8 cellular contexts compared by ENCODE assay signal in the genomic region with DNA sequence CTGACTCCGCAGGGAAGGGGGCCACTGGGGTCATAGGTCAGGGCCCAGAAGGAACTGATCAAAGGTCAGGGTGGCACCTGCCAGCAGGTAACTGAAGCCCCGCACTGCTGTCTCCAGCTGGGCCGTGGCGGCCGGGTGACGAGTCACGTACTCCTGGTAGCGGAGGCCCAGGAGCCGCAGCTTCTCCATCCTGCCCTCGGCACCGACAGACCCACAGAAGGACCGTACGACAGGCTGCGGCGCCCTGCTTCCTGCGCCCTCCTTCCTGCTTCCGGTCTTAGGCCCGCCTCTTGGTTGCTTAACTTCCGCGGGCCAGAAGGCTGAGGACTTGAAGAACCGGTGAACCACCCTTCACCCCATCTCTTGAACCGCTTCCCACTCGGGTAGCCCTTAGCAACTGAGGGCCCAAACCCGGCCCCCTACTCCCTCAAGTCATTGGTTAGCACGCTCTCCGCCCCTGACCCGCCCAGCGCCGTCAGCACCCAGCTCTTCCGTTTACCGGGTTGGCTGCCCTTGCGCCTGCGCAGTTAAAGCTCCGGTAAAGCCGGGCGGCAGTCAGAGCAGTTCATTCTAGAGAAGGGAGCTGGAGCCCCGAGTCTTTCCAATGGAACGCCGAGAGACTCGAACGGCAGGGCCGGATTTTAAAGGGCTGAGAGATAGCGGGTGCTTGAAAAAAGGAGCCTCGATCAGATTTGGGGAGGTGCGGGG. TPM values are rescaled to one million over a fixed set of nuclear protein-coding genes. Genes with fewer than 3 reads are reported as not detected.
DNase-seq lines count a peak whose midpoint lies in the region; ATAC-seq and TF ChIP-seq lines count a peak whose summit lies in the region.

A gene (minus strand): TSS at position 255 of the 708 bp plus-strand sequence. CDS start 66 bp downstream, at position 189.

- POLR2A ChIA-PET in CD8-positive, alpha-beta T cell (lab: Charles Lee) = interaction anchor here (0.9 to 3.1 kb wide), 11 partner anchors 9 to 1296 kb away, joined by 3 to 21 read pairs (median 4); a partner anchor contains a TSS

- CTCF ChIA-PET in CD8-positive, alpha-beta T cell (lab: Charles Lee) = interaction anchor here (0.6 to 1.7 kb wide), 6 partner anchors 10 to 146 kb away, joined by 3 to 7 read pairs (median 4); no protein-coding TSS in a partner anchor

- H3K36me3 Mint-ChIP-seq in CD8-positive, alpha-beta T cell = peaks cover 36% of the 10 kb centered on the region

- H3K27me3 ChIP-seq in CD8-positive, alpha-beta T cell (ENCODE audit: insufficient read depth, low read length) = no peaks in the 10 kb centered on the region
- H3K27me3 ChIP-seq in lung (ENCODE audit: control insufficient read depth, insufficient read depth) = no peaks in the 10 kb centered on the region

- H3K4me3 Mint-ChIP-seq in CD8-positive, alpha-beta T cell = peak within 1 kb of the TSS; percentile 91

- ATAC-seq in CD8-positive, alpha-beta T cell = peak; percentile 90
- peak; percentile 87 for ATAC-seq in GM19467 (IDR thresholded peaks at IDR 0.05; ENCODE audit: unreplicated experiment)
- ATAC-seq in lung (ENCODE audit: insufficient read depth, low FRiP score) = peak; percentile 83

- peaks cover 29% of the 10 kb centered on the region for H3K36me3 ChIP-seq in CD8-positive, alpha-beta T cell (ENCODE audit: insufficient read depth, low read length)
- peaks cover 7 to 29% of the 10 kb centered on the region in 2 donors for H3K36me3 ChIP-seq in lung (ENCODE audit: control insufficient read depth in 2 of 2, insufficient read depth in 2 of 2, low read length in 2 of 2)

- peaks cover 49% of the 10 kb centered on the region for H3K4me1 Mint-ChIP-seq in CD8-positive, alpha-beta T cell (ENCODE audit: low read depth)

- no peak for TF ChIP-seq CTCF in CD8-positive, alpha-beta T cell (IDR thresholded peaks at IDR 0.05)
- TF ChIP-seq CTCF in lung (IDR thresholded peaks at IDR 0.05; ENCODE audit: control extremely low read depth, extremely low read depth) = no peak

- H3K9me3 Mint-ChIP-seq in CD8-positive, alpha-beta T cell = no peaks in the 10 kb centered on the region

- peaks cover 2% of the 10 kb centered on the region for H3K27me3 Mint-ChIP-seq in CD8-positive, alpha-beta T cell (ENCODE audit: low read depth)

- peak within 1 kb of the TSS; percentile 96 for H3K27ac Mint-ChIP-seq in CD8-positive, alpha-beta T cell

- intact Hi-C loops in CD8-positive, alpha-beta T cell (cut with DNase I, micrococcal nuclease) = loop anchor here (1.0 to 10.0 kb wide), 15 partner anchors 17 to 1853 kb away; a partner anchor contains a TSS

- H3K27ac ChIP-seq in CD8-positive, alpha-beta T cell (ENCODE audit: low read depth, low read length) = peak within 1 kb of the TSS; percentile 94
- peak within 1 kb of the TSS; percentile 94 to 95 for H3K27ac ChIP-seq in lung (ENCODE audit: low read depth in 1 of 2, low read length in 1 of 2)

- H3K9me3 ChIP-seq in CD8-positive, alpha-beta T cell (ENCODE audit: low read length) = no peaks in the 10 kb centered on the region
- no peaks in the 10 kb centered on the region for H3K9me3 ChIP-seq in lung (ENCODE audit: control insufficient read depth in 2 of 2, insufficient read depth in 1 of 2, low read length in 1 of 2)

- peaks cover 26% of the 10 kb centered on the region for H3K4me1 ChIP-seq in CD8-positive, alpha-beta T cell (ENCODE audit: insufficient read depth, low read length)
- no peaks in the 10 kb centered on the region for H3K4me1 ChIP-seq in lung (ENCODE audit: control insufficient read depth in 2 of 2, insufficient read depth in 2 of 2, low read length in 2 of 2)

- 0% methylated on average over 45 of the region's 45 CpGs for WGBS in lung, 2 donors

- H3K4me3 ChIP-seq in CD8-positive, alpha-beta T cell (ENCODE audit: low read depth, low read length) = peak within 1 kb of the TSS; percentile 98
- H3K4me3 ChIP-seq in lung = peak within 1 kb of the TSS; percentile 97

- peak; percentile 90 to 98 (median 93) for DNase-seq in CD8-positive, alpha-beta T cell
- peak; percentile 96 for DNase-seq in HS-27A (ENCODE audit: low read depth)
- DNase-seq in NK-92 (lab: John Stamatoyannopoulos, UW; ENCODE audit: unreplicated experiment) = peak; percentile 82
- DNase-seq in activated CD8-positive, alpha-beta memory T cell treated with anti-CD3 and anti-CD28 coated beads for 1 hour (ENCODE audit: extremely low read depth in 1 of 2, low read depth in 1 of 2) = peak; percentile 86 to 88
- peak; percentile 90 for DNase-seq in effector CD8-positive, alpha-beta T cell (lab: John Stamatoyannopoulos, UW)
- peak; percentile 98 for DNase-seq in lung (ENCODE audit: low spot score)
- DNase-seq in stimulated activated CD4-positive, alpha-beta T cell treated with anti-CD3 and anti-CD28 coated beads, TNF-alpha, amount 100 ng/mL, for 4 hours (ENCODE audit: low read depth in 3 of 3) = peak; percentile 81 to 91 (median 90)

RNA-seq across cellular contexts. Expression of the gene that starts here (rescaled TPM):
- 10 to 100 TPM; 51.5 to 55.6 TPM for total RNA-seq in CD8-positive, alpha-beta T cell
- 10 to 100 TPM; 14.2 to 34.8 TPM for total RNA-seq in lung
- polyA plus RNA-seq in lung = 10 to 100 TPM; 36.9 to 38.2 TPM

Comparison
In these comparisons a context has a peak if more than half of its experiments do, and no peak if none do; other contexts are left out.
1. Peak in every context shown above with its lines: DNase-seq, ATAC-seq, H3K4me3 ChIP-seq and H3K27ac ChIP-seq.